ENCODE assay signal across 8 cellular contexts in genomic region chr5:150599917-150600511, GRCh38.
A peak's percentile ranks its signal among the peaks of the same experiment; 100 is the strongest.
DNase-seq lines count a peak whose midpoint lies in the region; ATAC-seq lines count a peak whose summit lies in the region.

No MANE protein-coding gene starts in this region.

- H3K27ac ChIP-seq in epithelial cell of prostate: peak overlapping the region; percentile 83

- DNase-seq in COR-L47 (lab: John Stamatoyannopoulos, UW) (peak; percentile 50), NCI-H2171 treated with DMSO at 0.1 percent for 48 hours (lab: John Stamatoyannopoulos, UW) (peak; percentile 82), epithelial cell of prostate (ENCODE audit: low read depth, low spot score) (peak; percentile 34), nucleus accumbens (lab: John Stamatoyannopoulos, UW) (peak in 31 of 56 donors; percentile 10 to 78 (median 28))

- ATAC-seq in GM18517 (IDR thresholded peaks at IDR 0.05; ENCODE audit: unreplicated experiment): no peak
- no peak for ATAC-seq in HG02981 (IDR thresholded peaks at IDR 0.05; ENCODE audit: unreplicated experiment)
- ATAC-seq in HG03521 (IDR thresholded peaks at IDR 0.05; ENCODE audit: unreplicated experiment): no peak
- no peak for ATAC-seq in GM21515 (IDR thresholded peaks at IDR 0.05; ENCODE audit: unreplicated experiment)

Comparison
In these comparisons a context has a peak if more than half of its experiments do, and no peak if none do; other contexts are left out.
1. DNase-seq: peak in every context shown above with its lines; median percentile 82 in NCI-H2171 treated with DMSO at 0.1 percent for 48 hours; 50 in COR-L47; 34 in epithelial cell of prostate; 28 in nucleus accumbens.